In the genomic region with DNA sequence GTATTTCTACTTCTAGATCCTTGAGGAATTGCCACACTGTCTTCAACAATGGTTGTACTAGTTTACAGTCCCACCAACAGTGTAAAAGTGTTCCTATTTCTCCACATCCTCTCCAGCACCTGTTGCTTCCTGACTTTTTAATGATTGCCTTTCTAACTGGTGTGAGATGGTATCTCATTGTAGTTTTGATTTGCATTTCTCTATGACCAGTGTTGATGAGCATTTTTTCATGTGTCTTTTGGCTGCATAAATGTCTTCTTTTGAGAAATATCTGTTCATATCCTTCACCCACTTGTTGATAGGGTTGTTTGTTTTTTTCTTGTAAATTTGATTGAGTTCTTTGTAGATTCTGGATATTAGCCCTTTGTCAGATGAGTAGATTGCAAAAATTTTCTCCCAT, we compare ENCODE assay signal across 1 cellular context.
TF ChIP-seq lines count a peak whose summit lies in the region.
"Not testable (repeated sequence)": the region's sequence is repeated elsewhere in the genome, so short reads cannot be mapped to it uniquely, and the experiment has no call there.

No MANE protein-coding gene starts in this region.

- not testable (repeated sequence) for H3K36me3 ChIP-seq in HEK293 (ENCODE audit: control insufficient read depth in 2 of 2, insufficient read depth in 1 of 2, low read length in 2 of 2)

- CTCF ChIA-PET in HEK293 (lab: Yijun Ruan, JAX) = not testable (repeated sequence)

- H3K4me1 ChIP-seq in HEK293 (ENCODE audit: control insufficient read depth, insufficient read depth, low read length) = not testable (repeated sequence)

- H3K27ac ChIP-seq in HEK293 (ENCODE audit: extremely low read depth, low read depth, low read length) = not testable (repeated sequence)

- not testable (repeated sequence) for TF ChIP-seq CTCF in HEK293 (tag by site-specific recombination; IDR thresholded peaks at IDR 0.05)

- not testable (repeated sequence) for H3K9me3 ChIP-seq in HEK293 (ENCODE audit: control insufficient read depth, insufficient read depth, low read depth, low read length)

- POLR2A ChIA-PET in HEK293 (lab: Yijun Ruan, JAX) = not testable (repeated sequence)

- H3K4me3 ChIP-seq in HEK293 (ENCODE audit: low read depth, low read length) = not testable (repeated sequence)

TF ChIP-seq in HEK293, 187 proteins besides CTCF, POLR2A, EP300 and RAD21:
- TF ChIP-seq SCRT2 (tag by site-specific recombination; IDR thresholded peaks at IDR 0.05) (peak; percentile 91), SCRT1 (tag by site-specific recombination; IDR thresholded peaks at IDR 0.05; ENCODE audit: borderline replicate concordance) (peak; percentile 88)
